Comparison of ENCODE assay signal across 8 cellular contexts in genomic region chr1:65002508-65003315, GRCh38. TPM values are rescaled to one million over a fixed set of nuclear protein-coding genes. Genes with fewer than 3 reads are reported as not detected.
DNase-seq lines count a peak whose midpoint lies in the region; ATAC-seq, FAIRE-seq and TF ChIP-seq lines count a peak whose summit lies in the region.

No MANE protein-coding gene starts in this region.

- peaks cover 12% of the 10 kb centered on the region for H3F3A ChIP-seq in smooth muscle cell (ENCODE audit: low read depth)

- H3K4me2 ChIP-seq in smooth muscle cell: peak overlapping the region; percentile 98

- FAIRE-seq in D721Med (lab: Jason Lieb, UNC): no peak

- POLR2A ChIA-PET in CD4-positive, alpha-beta T cell (lab: Charles Lee): interaction anchor here (0.6 to 5.5 kb wide), 15 partner anchors 8 to 745 kb away, joined by 3 to 65 read pairs (median 3); partner anchors contain the start of gene JAK1

- ATAC-seq in CD4-positive, alpha-beta T cell (ENCODE audit: poor library complexity): peak; percentile 89
- peak; percentile 83 for ATAC-seq in GM21423 (IDR thresholded peaks at IDR 0.05; ENCODE audit: unreplicated experiment)

- peak overlapping the region; percentile 86 for H3K27ac Mint-ChIP-seq in CD4-positive, alpha-beta T cell

- no peaks in the 10 kb centered on the region for H3K9me3 ChIP-seq in CD4-positive, alpha-beta T cell (ENCODE audit: control insufficient read depth, low read length)
- H3K9me3 ChIP-seq in HUES48 (ENCODE audit: control insufficient read depth, insufficient read depth, low read length): peaks cover 4% of the 10 kb centered on the region; the same call in 1 of the 2 replicates
- no peaks in the 10 kb centered on the region for H3K9me3 ChIP-seq in smooth muscle cell (replicated peaks; ENCODE audit: low read depth)

- no peaks in the 10 kb centered on the region for H3K27me3 ChIP-seq in CD4-positive, alpha-beta T cell (ENCODE audit: control insufficient read depth, insufficient read depth, low read length)
- H3K27me3 ChIP-seq in HUES48 (ENCODE audit: control insufficient read depth, insufficient read depth, low read length) (peaks cover 52% of the 10 kb centered on the region), smooth muscle cell (ENCODE audit: low read depth) (peaks cover 22% of the 10 kb centered on the region)

- H3K36me3 ChIP-seq in HUES48 (ENCODE audit: control insufficient read depth, insufficient read depth, low read length) (no peaks in the 10 kb centered on the region), smooth muscle cell (ENCODE audit: low read depth) (no peaks in the 10 kb centered on the region)

- CTCF ChIA-PET in CD4-positive, alpha-beta T cell (lab: Charles Lee): interaction anchor here (0.8 to 2.9 kb wide), 7 partner anchors 11 to 125 kb away, joined by 3 to 9 read pairs (median 5); partner anchors contain the start of gene JAK1

- H3K9ac ChIP-seq in HUES48 (ENCODE audit: low read depth, low read length) (peak overlapping the region; percentile 48; the same call in 1 of the 2 replicates), smooth muscle cell (ENCODE audit: low read depth) (peak overlapping the region; percentile 96)

- H3K36me3 Mint-ChIP-seq in CD4-positive, alpha-beta T cell (ENCODE audit: low read depth): no peaks in the 10 kb centered on the region

- peak overlapping the region; percentile 97 for H2AFZ ChIP-seq in smooth muscle cell (ENCODE audit: low read depth)

- peaks cover 27% of the 10 kb centered on the region for H3K4me1 Mint-ChIP-seq in CD4-positive, alpha-beta T cell (ENCODE audit: low read depth)

- intact Hi-C loops in CD4-positive, alpha-beta T cell (cut with DNase I, micrococcal nuclease): loop anchor here in 1 of 2 experiments (1.0 to 10.0 kb wide), 4 partner anchors 36 to 125 kb away; partner anchors contain the start of gene JAK1

- H3K4me3 ChIP-seq in HUES48 (ENCODE audit: low read depth, low read length) (peak overlapping the region; percentile 56), cardiac fibroblast (replicated peaks in 1 of 2; ENCODE audit: low read depth in 2 of 2, low read length in 2 of 2) (peak overlapping the region; percentile 45 to 66), smooth muscle cell (peak overlapping the region; percentile 79)

- TF ChIP-seq CTCF in CD4-positive, alpha-beta T cell (IDR thresholded peaks at IDR 0.05): no peak
- no peak for TF ChIP-seq CTCF in cardiac fibroblast (IDR thresholded peaks at IDR 0.05; ENCODE audit: low read depth, low read length)
- no peak for TF ChIP-seq CTCF in smooth muscle cell (IDR thresholded peaks at IDR 0.05; ENCODE audit: borderline replicate concordance, insufficient read depth, poor library complexity, severe bottlenecking)
- no peak for TF ChIP-seq CTCF in D721Med (IDR thresholded peaks at IDR 0.05; ENCODE audit: insufficient read depth, missing control alignments)

- H3K27ac ChIP-seq in CD4-positive, alpha-beta T cell (ENCODE audit: low read depth, low read length): no peak overlapping the region
- peak overlapping the region; percentile 37 for H3K27ac ChIP-seq in HUES48 (ENCODE audit: low read depth, low read length)
- peak overlapping the region; percentile 94 for H3K27ac ChIP-seq in smooth muscle cell (ENCODE audit: low read depth)

- H4K20me1 ChIP-seq in smooth muscle cell (ENCODE audit: low read depth): no peaks in the 10 kb centered on the region

- WGBS in smooth muscle cell (ENCODE audit: low lambda C conversion rate): 2% methylated on average over 64 of the region's 72 CpGs

- peak; percentile 47 to 85 (median 57) for DNase-seq in CD4-positive, alpha-beta T cell
- peak; percentile 36 for DNase-seq in activated CD4-positive, CD25-positive, alpha-beta regulatory T cell treated with anti-CD3 and anti-CD28 coated beads, Interleukin-2, amount 50 U/mL, for 16 hours (ENCODE audit: low read depth, low spot score)
- DNase-seq in cardiac fibroblast (ENCODE audit: low read depth in 2 of 2) (peak; percentile 89 to 97), iris pigment epithelial cell (ENCODE audit: low read depth) (peak; percentile 85), smooth muscle cell (lab: John Stamatoyannopoulos, UW; ENCODE audit: unreplicated experiment) (peak; percentile 73), D721Med (ENCODE audit: insufficient read length, low spot score) (no peak)

- H3K9me3 Mint-ChIP-seq in CD4-positive, alpha-beta T cell: peaks cover 2% of the 10 kb centered on the region

- H3K4me3 Mint-ChIP-seq in CD4-positive, alpha-beta T cell: peak overlapping the region; percentile 74

- no peaks in the 10 kb centered on the region for H3K79me2 ChIP-seq in smooth muscle cell (ENCODE audit: low read depth)

- H3K27me3 Mint-ChIP-seq in CD4-positive, alpha-beta T cell: no peaks in the 10 kb centered on the region

- H3K4me1 ChIP-seq in HUES48 (ENCODE audit: control insufficient read depth, insufficient read depth, low read length) (peaks cover 9% of the 10 kb centered on the region), smooth muscle cell (ENCODE audit: low read depth) (peaks cover 11% of the 10 kb centered on the region)

RNA-seq across cellular contexts. Expression of gene JAK1, which starts 36.4 kb away (rescaled TPM):
- 100 to 1,000 TPM; 240 to 252 TPM for total RNA-seq in CD4-positive, alpha-beta T cell
- total RNA-seq in smooth muscle cell: 101 and 110 TPM in 2 replicates
- polyA plus RNA-seq in smooth muscle cell: 44.9 and 52.4 TPM in 2 replicates
